ENCODE assay signal across 14 cellular contexts in genomic region chr1:237774246-237774645, GRCh38.
A peak's percentile ranks its signal among the peaks of the same experiment; 100 is the strongest.
DNase-seq lines count a peak whose midpoint lies in the region; ATAC-seq and TF ChIP-seq lines count a peak whose summit lies in the region.
"Had no signal": no experiment of that assay in that cellular context is flagged by ENCODE, and none has a peak within 500 bp of the region (broad histone marks: within the 10 kb centered on the region; RNA-seq: fewer than 3 reads in every experiment).

No MANE protein-coding gene starts in this region.

- H3K27ac Mint-ChIP-seq in progenitor cell of endocrine pancreas, result no peak overlapping the region
- H3K27ac Mint-ChIP-seq in natural killer cell, result no peak overlapping the region
- H3K27ac Mint-ChIP-seq: CD4-positive, alpha-beta memory T cell; GM23338; H9 had no signal

- H3K9ac ChIP-seq in PC-3 (ENCODE audit: low read length), result no peak overlapping the region

- H3K27ac ChIP-seq in PC-3 (ENCODE audit: low read length) (no peak overlapping the region), left ventricle myocardium inferior (replicated peaks) (peak overlapping the region; percentile 34)
- H3K27ac ChIP-seq: C4-2B had no signal

- BruUV-seq in PC-3 (replicated peaks; lab: Mats Ljungman, UMichigan), result no TSS peak

- H3K36me3 ChIP-seq in PC-3 (ENCODE audit: low read depth, low read length), result no peaks in the 10 kb centered on the region
- peaks cover 28% of the 10 kb centered on the region for H3K36me3 ChIP-seq in left ventricle myocardium inferior
- H3K36me3 ChIP-seq: BE2C had no signal

- H3K27me3 ChIP-seq in PC-3 (ENCODE audit: low read length) (peaks cover 32% of the 10 kb centered on the region), left ventricle myocardium inferior (ENCODE audit: low read depth) (no peaks in the 10 kb centered on the region)
- H3K27me3 ChIP-seq: BE2C had no signal

- H3K9me2 ChIP-seq in PC-3 (replicated peaks; ENCODE audit: low read length), result no peaks in the 10 kb centered on the region

- H3K27me3 Mint-ChIP-seq in progenitor cell of endocrine pancreas (no peaks in the 10 kb centered on the region), natural killer cell (ENCODE audit: low read depth in 2 of 2) (peaks cover 0 to 2% of the 10 kb centered on the region in 2 donors)
- H3K27me3 Mint-ChIP-seq: CD4-positive, alpha-beta memory T cell had no signal

- H2AFZ ChIP-seq in PC-3 (ENCODE audit: low read length), result no peak overlapping the region
- H2AFZ ChIP-seq: GM23338 had no signal

- H3K36me3 Mint-ChIP-seq in progenitor cell of endocrine pancreas (ENCODE audit: insufficient read depth), result no peaks in the 10 kb centered on the region
- H3K36me3 Mint-ChIP-seq in natural killer cell, result peaks cover 6% of the 10 kb centered on the region
- H3K36me3 Mint-ChIP-seq: CD4-positive, alpha-beta memory T cell had no signal

- peak; percentile 25 for ATAC-seq in Right ventricle myocardium superior (ENCODE audit: poor library complexity)
- ATAC-seq in PC-3, result peak; percentile 48; the same call in 1 of the 2 replicates
- no peak for ATAC-seq in GM18520 (IDR thresholded peaks at IDR 0.05; ENCODE audit: unreplicated experiment)
- ATAC-seq in natural killer cell, result no peak
- ATAC-seq: GM23338 had no signal

- H3K9me3 Mint-ChIP-seq in progenitor cell of endocrine pancreas (ENCODE audit: low read depth), result no peaks in the 10 kb centered on the region
- no peaks in the 10 kb centered on the region for H3K9me3 Mint-ChIP-seq in natural killer cell
- H3K9me3 Mint-ChIP-seq: GM23338, H9 had no signal

- POLR2A ChIA-PET in PC-3 (lab: Charles Lee; ENCODE audit: unreplicated experiment), result no interaction called here

- H3K9me3 ChIP-seq in PC-3 (ENCODE audit: low read length) (no peaks in the 10 kb centered on the region), left ventricle myocardium inferior (replicated peaks) (no peaks in the 10 kb centered on the region)
- H3K9me3 ChIP-seq: BE2C had no signal

- no peak for DNase-seq in Right ventricle myocardium superior
- DNase-seq in cardiac septum (ENCODE audit: low spot score), result no peak
- DNase-seq in PC-3, result no peak
- no peak for DNase-seq in left ventricle myocardium inferior
- DNase-seq in progenitor cell of endocrine pancreas (ENCODE audit: low spot score, unreplicated experiment), result no peak
- no peak for DNase-seq in NCI-H2029 (lab: John Stamatoyannopoulos, UW)
- DNase-seq in natural killer cell, result no peak
- DNase-seq: BE2C; CD4-positive, alpha-beta memory T cell; DMS153; H9 had no signal

- no peak overlapping the region for H3K4me3 Mint-ChIP-seq in progenitor cell of endocrine pancreas (ENCODE audit: low read depth)
- no peak overlapping the region for H3K4me3 Mint-ChIP-seq in natural killer cell
- H3K4me3 Mint-ChIP-seq: CD4-positive, alpha-beta memory T cell; GM23338; H9 had no signal

- no peak overlapping the region for H3K4me3 ChIP-seq in PC-3 (ENCODE audit: low read length)
- H3K4me3 ChIP-seq in left ventricle myocardium inferior, result no peak overlapping the region
- H3K4me3 ChIP-seq: GM23338 had no signal

- CTCF ChIA-PET in PC-3 (lab: Charles Lee), result no interaction called here

- H3F3A ChIP-seq in PC-3 (ENCODE audit: low read length, unreplicated experiment), result no peaks in the 10 kb centered on the region

- no peaks in the 10 kb centered on the region for H4K20me1 ChIP-seq in PC-3 (ENCODE audit: low read length)

- H3K79me2 ChIP-seq in PC-3 (ENCODE audit: low read length), result no peaks in the 10 kb centered on the region

- H3K4me1 ChIP-seq in PC-3 (ENCODE audit: insufficient read depth, low read length) (no peaks in the 10 kb centered on the region), left ventricle myocardium inferior (peaks cover 56% of the 10 kb centered on the region)
- H3K4me1 ChIP-seq: BE2C had no signal

- H3K4me1 Mint-ChIP-seq in progenitor cell of endocrine pancreas (ENCODE audit: low read depth) (peaks cover 8% of the 10 kb centered on the region), natural killer cell (peaks cover 0 to 5% of the 10 kb centered on the region in 2 donors)

- H3K4me2 ChIP-seq in PC-3 (ENCODE audit: low read length), result no peak overlapping the region; the same call in 1 of the 2 replicates
- H3K4me2 ChIP-seq: GM23338 had no signal

- TF ChIP-seq CTCF in PC-3 (conservative IDR thresholded peaks at IDR 0.05; ENCODE audit: low read depth, low read length) (no peak), left ventricle myocardium inferior (IDR thresholded peaks at IDR 0.05; ENCODE audit: borderline replicate concordance) (no peak), progenitor cell of endocrine pancreas (IDR thresholded peaks at IDR 0.05; ENCODE audit: unreplicated experiment) (no peak), natural killer cell (IDR thresholded peaks at IDR 0.05) (no peak)

- intact Hi-C loops in Right ventricle myocardium superior (cut with DNase I) (no loop called here), cardiac septum (cut with DNase I) (no loop called here), PC-3 (cut with micrococcal nuclease) (no loop called here), left ventricle myocardium inferior (cut with micrococcal nuclease) (no loop called here), natural killer cell (cut with micrococcal nuclease) (no loop called here)

Comparison
In these comparisons a context has a peak if more than half of its experiments do, and no peak if none do; other contexts are left out.
1. ATAC-seq: peak in Right ventricle myocardium superior (single experiment) and PC-3 (single experiment); none in GM18520 (single experiment) and natural killer cell (0 of 3).